ENCODE assay signal across 1 cellular context in genomic region chr1:167916766-167917511, GRCh38.
TF ChIP-seq lines count a peak whose summit lies in the region.

No MANE protein-coding gene starts in this region.

TF ChIP-seq in A549, 52 proteins besides CTCF, POLR2A, EP300 and RAD21 (continued from another document):
- TF ChIP-seq, protein P1, sequence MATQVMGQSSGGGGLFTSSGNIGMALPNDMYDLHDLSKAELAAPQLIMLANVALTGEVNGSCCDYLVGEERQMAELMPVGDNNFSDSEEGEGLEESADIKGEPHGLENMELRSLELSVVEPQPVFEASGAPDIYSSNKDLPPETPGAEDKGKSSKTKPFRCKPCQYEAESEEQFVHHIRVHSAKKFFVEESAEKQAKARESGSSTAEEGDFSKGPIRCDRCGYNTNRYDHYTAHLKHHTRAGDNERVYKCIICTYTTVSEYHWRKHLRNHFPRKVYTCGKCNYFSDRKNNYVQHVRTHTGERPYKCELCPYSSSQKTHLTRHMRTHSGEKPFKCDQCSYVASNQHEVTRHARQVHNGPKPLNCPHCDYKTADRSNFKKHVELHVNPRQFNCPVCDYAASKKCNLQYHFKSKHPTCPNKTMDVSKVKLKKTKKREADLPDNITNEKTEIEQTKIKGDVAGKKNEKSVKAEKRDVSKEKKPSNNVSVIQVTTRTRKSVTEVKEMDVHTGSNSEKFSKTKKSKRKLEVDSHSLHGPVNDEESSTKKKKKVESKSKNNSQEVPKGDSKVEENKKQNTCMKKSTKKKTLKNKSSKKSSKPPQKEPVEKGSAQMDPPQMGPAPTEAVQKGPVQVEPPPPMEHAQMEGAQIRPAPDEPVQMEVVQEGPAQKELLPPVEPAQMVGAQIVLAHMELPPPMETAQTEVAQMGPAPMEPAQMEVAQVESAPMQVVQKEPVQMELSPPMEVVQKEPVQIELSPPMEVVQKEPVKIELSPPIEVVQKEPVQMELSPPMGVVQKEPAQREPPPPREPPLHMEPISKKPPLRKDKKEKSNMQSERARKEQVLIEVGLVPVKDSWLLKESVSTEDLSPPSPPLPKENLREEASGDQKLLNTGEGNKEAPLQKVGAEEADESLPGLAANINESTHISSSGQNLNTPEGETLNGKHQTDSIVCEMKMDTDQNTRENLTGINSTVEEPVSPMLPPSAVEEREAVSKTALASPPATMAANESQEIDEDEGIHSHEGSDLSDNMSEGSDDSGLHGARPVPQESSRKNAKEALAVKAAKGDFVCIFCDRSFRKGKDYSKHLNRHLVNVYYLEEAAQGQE (IDR thresholded peaks at IDR 0.05): no peak
TF ChIP-seq in A549: peak in this region for 0.
